In the genomic region with DNA sequence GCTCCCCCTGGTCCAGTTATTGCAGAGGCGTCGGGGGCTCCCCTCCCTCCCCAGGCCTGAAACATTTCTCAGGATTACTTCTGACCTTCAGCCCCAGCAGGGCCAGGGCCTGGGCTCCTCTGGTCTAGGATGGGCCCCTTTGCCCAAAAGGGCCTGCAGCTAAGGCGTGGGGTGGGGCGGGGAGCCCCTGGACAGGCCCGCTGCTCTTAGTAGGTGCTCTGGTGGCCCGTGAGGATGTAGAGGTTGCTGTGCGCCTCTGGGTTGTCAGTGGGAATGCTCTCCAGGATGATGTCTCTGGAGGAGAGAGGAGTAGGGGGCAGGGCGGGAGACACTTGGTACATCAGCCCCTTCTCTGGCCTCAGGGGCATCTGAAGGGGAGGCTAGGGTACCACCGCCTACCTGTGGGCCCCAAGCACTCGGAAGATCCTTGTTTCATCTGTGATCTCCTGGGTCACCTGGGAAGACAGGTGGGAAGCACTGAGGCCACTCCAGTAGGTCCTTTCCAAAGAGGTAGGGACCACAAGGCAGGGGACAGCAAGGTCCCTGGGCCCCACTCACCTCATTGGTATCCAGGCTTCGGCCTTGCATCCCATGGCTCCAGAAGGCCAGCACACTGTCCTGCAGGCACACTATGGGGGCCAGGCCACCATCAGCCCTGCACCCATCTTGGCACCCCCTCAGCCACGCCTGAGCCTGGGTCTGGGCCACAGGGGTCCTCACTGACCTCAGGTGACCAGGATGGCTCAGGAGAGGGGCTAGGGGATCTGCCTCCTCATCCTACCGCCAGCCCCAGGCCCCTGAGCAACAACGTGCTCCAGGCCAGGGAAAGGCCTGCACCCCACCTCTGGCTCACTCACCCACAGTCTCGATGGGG, we compare ENCODE assay signal across 12 cellular contexts.
"Had no signal": no experiment of that assay in that cellular context is flagged by ENCODE, and none has a peak within 500 bp of the region (broad histone marks: within the 10 kb centered on the region; RNA-seq: fewer than 3 reads in every experiment).

No MANE protein-coding gene starts in this region.

- H3K27ac ChIP-seq: breast epithelium, psoas muscle, uterus had no signal

- H3K4me1 ChIP-seq: breast epithelium, psoas muscle, uterus had no signal

- H3K4me3 ChIP-seq: breast epithelium, psoas muscle, uterus had no signal

- H3K36me3 ChIP-seq: breast epithelium, uterus had no signal

- H3K9me3 Mint-ChIP-seq: activated CD4-positive, alpha-beta memory T cell treated with anti-CD3 and anti-CD28 coated beads for 36 hours; activated naive CD8-positive, alpha-beta T cell treated with anti-CD3 and anti-CD28 coated beads for 36 hours; activated T-cell treated with anti-CD3 and anti-CD28 coated beads, Interleukin-2, amount 50 U/mL, for 4 hours; naive B cell had no signal

- DNase-seq: activated CD4-positive, alpha-beta memory T cell treated with anti-CD3 and anti-CD28 coated beads for 36 hours; activated gamma-delta T cell treated with Interleukin-2 at 50 U/mL for 16 hours; activated naive CD8-positive, alpha-beta T cell treated with anti-CD3 and anti-CD28 coated beads for 36 hours; activated T-cell treated with anti-CD3 and anti-CD28 coated beads, Interleukin-2, amount 50 U/mL, for 4 hours; naive B cell; nucleus accumbens; stimulated activated CD4-positive, alpha-beta T cell treated with anti-CD3 and anti-CD28 coated beads, Interleukin-15, amount 100 ng/mL, for 24 hours; stimulated activated CD4-positive, alpha-beta T cell treated with anti-CD3 and anti-CD28 coated beads, Interleukin-4, amount 100 ng/mL, for 24 hours; T-helper 9 cell; uterus had no signal

- H3K9me3 ChIP-seq: breast epithelium, psoas muscle, uterus had no signal

- H3K4me3 Mint-ChIP-seq: activated CD4-positive, alpha-beta memory T cell treated with anti-CD3 and anti-CD28 coated beads for 36 hours; activated naive CD8-positive, alpha-beta T cell treated with anti-CD3 and anti-CD28 coated beads for 36 hours; activated T-cell treated with anti-CD3 and anti-CD28 coated beads, Interleukin-2, amount 50 U/mL, for 4 hours; naive B cell had no signal

- H3K27me3 Mint-ChIP-seq: activated CD4-positive, alpha-beta memory T cell treated with anti-CD3 and anti-CD28 coated beads for 36 hours; activated naive CD8-positive, alpha-beta T cell treated with anti-CD3 and anti-CD28 coated beads for 36 hours; naive B cell had no signal

- H3K27ac Mint-ChIP-seq: activated CD4-positive, alpha-beta memory T cell treated with anti-CD3 and anti-CD28 coated beads for 36 hours; activated naive CD8-positive, alpha-beta T cell treated with anti-CD3 and anti-CD28 coated beads for 36 hours; naive B cell had no signal

- ATAC-seq: activated T-cell treated with anti-CD3 and anti-CD28 coated beads, Interleukin-2, amount 50 U/mL, for 4 hours; psoas muscle had no signal

- H3K27me3 ChIP-seq: breast epithelium, uterus had no signal
